30 cellular contexts compared by ENCODE assay signal in the genomic region with DNA sequence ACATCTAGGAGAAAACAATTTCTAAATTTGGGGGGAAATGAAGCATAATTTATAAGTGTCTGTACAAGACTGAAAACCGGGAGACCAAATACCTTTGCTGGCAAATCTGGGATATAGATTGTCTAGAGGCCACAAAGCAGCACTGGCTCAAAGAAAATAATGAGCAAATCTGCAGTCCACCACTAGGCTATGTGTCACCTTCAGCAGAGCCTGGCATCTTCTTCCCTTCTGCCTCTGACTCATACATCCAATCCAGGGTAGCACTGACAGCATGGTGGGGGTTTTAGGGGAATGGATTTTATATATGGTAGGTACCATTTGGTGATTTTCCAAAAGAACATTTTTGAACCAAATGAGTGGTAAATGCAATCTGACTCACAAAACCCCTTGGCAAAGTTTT. TPM values are rescaled to one million over a fixed set of nuclear protein-coding genes. Genes with fewer than 3 reads are reported as not detected.
DNase-seq lines count a peak whose midpoint lies in the region; ATAC-seq and TF ChIP-seq lines count a peak whose summit lies in the region.
"Had no signal": no experiment of that assay in that cellular context is flagged by ENCODE, and none has a peak within 500 bp of the region (broad histone marks: within the 10 kb centered on the region; RNA-seq: fewer than 3 reads in every experiment).

No MANE protein-coding gene starts in this region.

- POLR2A ChIA-PET in activated CD8-positive, alpha-beta T cell treated with anti-CD3 and anti-CD28 coated beads for 36 hours (lab: Charles Lee), result no interaction called here
- POLR2A ChIA-PET in activated CD8-positive, alpha-beta T cell treated with anti-CD3 and anti-CD28 coated beads, Interleukin-2, amount 10 ng/mL, durations not matched to agents 7 days and 5 days (lab: Charles Lee), result no interaction called here

- WGBS in adrenal gland, 4 donors, result 36 to 86% (median 52%) methylated on average over 1 of the region's 1 CpG

- no peaks in the 10 kb centered on the region for H3K9me3 Mint-ChIP-seq in activated CD8-positive, alpha-beta T cell treated with anti-CD3 and anti-CD28 coated beads for 36 hours
- no peaks in the 10 kb centered on the region for H3K9me3 Mint-ChIP-seq in activated CD8-positive, alpha-beta T cell treated with anti-CD3 and anti-CD28 coated beads, Interleukin-2, amount 10 ng/mL, durations not matched to agents 7 days and 5 days (ENCODE audit: insufficient read depth)
- H3K9me3 Mint-ChIP-seq: activated naive CD8-positive, alpha-beta T cell treated with anti-CD3 and anti-CD28 coated beads for 36 hours; dendritic cell treated with granulocyte-macrophage colony-stimulating factor and Interleukin-4, amounts not matched to agents 40 ng/mL and 50 ng/mL, for 4 days had no signal

- H3K9me3 ChIP-seq in adrenal gland (replicated peaks in 1 of 3), result no peaks in the 10 kb centered on the region
- H3K9me3 ChIP-seq: A549; BLaER1 treated with 17β-estradiol and CSF1 and Interleukin-3, amounts not matched to agents 10 nM and 100 nM; HAP-1; left lung; SJCRH30; upper lobe of right lung had no signal

- peaks cover 18% of the 10 kb centered on the region for H3K27me3 Mint-ChIP-seq in activated CD8-positive, alpha-beta T cell treated with anti-CD3 and anti-CD28 coated beads for 36 hours
- H3K27me3 Mint-ChIP-seq in activated CD8-positive, alpha-beta T cell treated with anti-CD3 and anti-CD28 coated beads, Interleukin-2, amount 10 ng/mL, durations not matched to agents 7 days and 5 days (ENCODE audit: low read depth), result peaks cover 17% of the 10 kb centered on the region
- H3K27me3 Mint-ChIP-seq: brain; dendritic cell treated with granulocyte-macrophage colony-stimulating factor and Interleukin-4, amounts not matched to agents 40 ng/mL and 50 ng/mL, for 4 days had no signal

- CTCF ChIA-PET in activated CD8-positive, alpha-beta T cell treated with anti-CD3 and anti-CD28 coated beads for 36 hours (lab: Charles Lee), result no interaction called here
- CTCF ChIA-PET in activated CD8-positive, alpha-beta T cell treated with anti-CD3 and anti-CD28 coated beads, Interleukin-2, amount 10 ng/mL, durations not matched to agents 7 days and 5 days (lab: Charles Lee), result no interaction called here

- H3K4me1 Mint-ChIP-seq in activated CD8-positive, alpha-beta T cell treated with anti-CD3 and anti-CD28 coated beads for 36 hours (ENCODE audit: low read depth), result no peaks in the 10 kb centered on the region
- H3K4me1 Mint-ChIP-seq in activated CD8-positive, alpha-beta T cell treated with anti-CD3 and anti-CD28 coated beads, Interleukin-2, amount 10 ng/mL, durations not matched to agents 7 days and 5 days (ENCODE audit: low read depth), result no peaks in the 10 kb centered on the region

- no peak for TF ChIP-seq POLR2A in adrenal gland (IDR thresholded peaks at IDR 0.05)

- H3K27ac ChIP-seq in adrenal gland, result no peak overlapping the region
- H3K27ac ChIP-seq: A549; BLaER1 treated with 17β-estradiol and CSF1 and Interleukin-3, amounts not matched to agents 10 nM and 100 nM; epithelial cell of prostate; left lung; SJCRH30; upper lobe of right lung had no signal

- no peak for TF ChIP-seq CTCF in activated CD8-positive, alpha-beta T cell treated with anti-CD3 and anti-CD28 coated beads for 36 hours (IDR thresholded peaks at IDR 0.05)
- TF ChIP-seq CTCF in fibroblast of the aortic adventitia (IDR thresholded peaks at IDR 0.05; ENCODE audit: insufficient read depth, low read length) (peak; percentile 1), adrenal gland (IDR thresholded peaks at IDR 0.05) (no peak)

- no peaks in the 10 kb centered on the region for H3K36me3 ChIP-seq in adrenal gland (replicated peaks in 1 of 2)
- H3K36me3 ChIP-seq: BLaER1 treated with 17β-estradiol and CSF1 and Interleukin-3, amounts not matched to agents 10 nM and 100 nM; HAP-1; left lung; SJCRH30; upper lobe of right lung had no signal

- intact Hi-C loops in activated CD8-positive, alpha-beta T cell treated with anti-CD3 and anti-CD28 coated beads for 36 hours (cut with micrococcal nuclease), result no loop called here
- intact Hi-C loops in cardiac septum (cut with DNase I) (no loop called here), adrenal gland (cut with DNase I) (no loop called here)

- H3K36me3 Mint-ChIP-seq in activated CD8-positive, alpha-beta T cell treated with anti-CD3 and anti-CD28 coated beads for 36 hours (ENCODE audit: low read depth), result no peaks in the 10 kb centered on the region
- H3K36me3 Mint-ChIP-seq in activated CD8-positive, alpha-beta T cell treated with anti-CD3 and anti-CD28 coated beads, Interleukin-2, amount 10 ng/mL, durations not matched to agents 7 days and 5 days (ENCODE audit: low read depth), result no peaks in the 10 kb centered on the region
- H3K36me3 Mint-ChIP-seq: activated naive CD8-positive, alpha-beta T cell treated with anti-CD3 and anti-CD28 coated beads for 36 hours; brain had no signal

- H3K4me3 ChIP-seq in fibroblast of the aortic adventitia (ENCODE audit: low read depth, low read length) (no peak overlapping the region), adrenal gland (no peak overlapping the region)
- H3K4me3 ChIP-seq: A549; BLaER1 treated with 17β-estradiol and CSF1 and Interleukin-3, amounts not matched to agents 10 nM and 100 nM; HAP-1; left lung; SJCRH30; smooth muscle cell; upper lobe of right lung had no signal

- no peak overlapping the region for H3K4me3 Mint-ChIP-seq in activated CD8-positive, alpha-beta T cell treated with anti-CD3 and anti-CD28 coated beads for 36 hours
- H3K4me3 Mint-ChIP-seq in activated CD8-positive, alpha-beta T cell treated with anti-CD3 and anti-CD28 coated beads, Interleukin-2, amount 10 ng/mL, durations not matched to agents 7 days and 5 days, result no peak overlapping the region
- H3K4me3 Mint-ChIP-seq: activated naive CD8-positive, alpha-beta T cell treated with anti-CD3 and anti-CD28 coated beads for 36 hours; brain; dendritic cell treated with granulocyte-macrophage colony-stimulating factor and Interleukin-4, amounts not matched to agents 40 ng/mL and 50 ng/mL, for 4 days; nephron progenitor cell had no signal

- no peak for DNase-seq in activated CD8-positive, alpha-beta T cell treated with anti-CD3 and anti-CD28 coated beads for 36 hours
- no peak for DNase-seq in activated CD8-positive, alpha-beta T cell treated with anti-CD3 and anti-CD28 coated beads, Interleukin-2, amount 10 ng/mL, durations not matched to agents 7 days and 5 days
- peak; percentile 11 for DNase-seq in SW480 (ENCODE audit: low spot score)
- DNase-seq in fibroblast of the aortic adventitia (ENCODE audit: low read depth), result peak; percentile 12
- no peak for DNase-seq in cardiac septum (ENCODE audit: low spot score)
- DNase-seq in adrenal gland, result no peak
- DNase-seq in NCI-H1694 treated with DMSO at 0.1 percent for 48 hours (lab: John Stamatoyannopoulos, UW), result no peak
- DNase-seq: activated CD4-positive, CD25-positive, alpha-beta regulatory T cell; activated naive CD8-positive, alpha-beta T cell treated with anti-CD3 and anti-CD28 coated beads for 36 hours; KG1; left lung; midbrain; NCI-H1092; NCI-H2081 treated with DMSO at 0.1 percent for 48 hours; NCI-H510A treated with DMSO at 0.1 percent for 48 hours; nephron progenitor cell; SJCRH30; stimulated activated CD4-positive, alpha-beta T cell treated with anti-CD3 and anti-CD28 coated beads, Interleukin-4, amount 100 ng/mL, for 24 hours; upper lobe of right lung had no signal

- no peak overlapping the region for H3K27ac Mint-ChIP-seq in activated CD8-positive, alpha-beta T cell treated with anti-CD3 and anti-CD28 coated beads for 36 hours
- H3K27ac Mint-ChIP-seq in activated CD8-positive, alpha-beta T cell treated with anti-CD3 and anti-CD28 coated beads, Interleukin-2, amount 10 ng/mL, durations not matched to agents 7 days and 5 days, result no peak overlapping the region
- H3K27ac Mint-ChIP-seq: activated naive CD8-positive, alpha-beta T cell treated with anti-CD3 and anti-CD28 coated beads for 36 hours; brain; dendritic cell treated with granulocyte-macrophage colony-stimulating factor and Interleukin-4, amounts not matched to agents 40 ng/mL and 50 ng/mL, for 4 days; nephron progenitor cell had no signal

- peak; percentile 37 for ATAC-seq in activated CD8-positive, alpha-beta T cell treated with anti-CD3 and anti-CD28 coated beads for 36 hours
- no peak for ATAC-seq in activated CD8-positive, alpha-beta T cell treated with anti-CD3 and anti-CD28 coated beads, Interleukin-2, amount 10 ng/mL, durations not matched to agents 7 days and 5 days
- no peak for ATAC-seq in HG02759 (IDR thresholded peaks at IDR 0.05; ENCODE audit: unreplicated experiment)
- ATAC-seq: left lung, upper lobe of right lung had no signal

- H3K27me3 ChIP-seq in adrenal gland, result no peaks in the 10 kb centered on the region
- H3K27me3 ChIP-seq: BLaER1 treated with 17β-estradiol and CSF1 and Interleukin-3, amounts not matched to agents 10 nM and 100 nM; left lung; SJCRH30; upper lobe of right lung had no signal

- H3K4me1 ChIP-seq in adrenal gland (replicated peaks in 1 of 2), result no peaks in the 10 kb centered on the region
- H3K4me1 ChIP-seq: A549, HAP-1, left lung, upper lobe of right lung had no signal

RNA-seq across cellular contexts. Expression of gene FAM81B, which starts 12.8 kb away (rescaled TPM):
- not detected for total RNA-seq in activated CD8-positive, alpha-beta T cell treated with anti-CD3 and anti-CD28 coated beads for 36 hours
- not detected for total RNA-seq in activated CD8-positive, alpha-beta T cell treated with anti-CD3 and anti-CD28 coated beads, Interleukin-2, amount 10 ng/mL, durations not matched to agents 7 days and 5 days
- total RNA-seq in fibroblast of the aortic adventitia (ENCODE audit: low replicate concordance) (not detected in 2 replicates), cardiac septum (not detected), adrenal gland (under 1 TPM in 2 of 8 donors, not detected in 6; 0.35 to 0.71 TPM)
- under 1 TPM in 2 of 3 donors, not detected in 1; 0.16 to 0.47 TPM for polyA plus RNA-seq in adrenal gland
- total RNA-seq: activated CD8-positive, alpha-beta memory T cell treated with anti-CD3 and anti-CD28 coated beads for 36 hours; activated naive CD8-positive, alpha-beta T cell treated with anti-CD3 and anti-CD28 coated beads for 36 hours; posterior vena cava; SJCRH30; smooth muscle cell; T-helper 2 cell treated with Interferon-gamma antibody and Interleukin-4, amounts not matched to agents 100 ng/mL and 5 ng/mL, for 36 hours; upper lobe of right lung had no signal
- polyA plus RNA-seq: smooth muscle cell had no signal

Comparison
In these comparisons a context has a peak if more than half of its experiments do, and no peak if none do; other contexts are left out.
1. DNase-seq: peak in SW480 (single experiment) and fibroblast of the aortic adventitia (single experiment); none in activated CD8-positive, alpha-beta T cell treated with anti-CD3 and anti-CD28 coated beads for 36 hours (single experiment), activated CD8-positive, alpha-beta T cell treated with anti-CD3 and anti-CD28 coated beads, Interleukin-2, amount 10 ng/mL, durations not matched to agents 7 days and 5 days (single experiment), cardiac septum (single experiment), adrenal gland (0 of 7) and NCI-H1694 treated with DMSO at 0.1 percent for 48 hours (single experiment).